Comparison of ENCODE assay signal across 8 cellular contexts in genomic region chr16:50152386-50152806, GRCh38. TPM values are rescaled to one million over a fixed set of nuclear protein-coding genes. Genes with fewer than 3 reads are reported as not detected.
DNase-seq lines count a peak whose midpoint lies in the region; ATAC-seq and TF ChIP-seq lines count a peak whose summit lies in the region.

No MANE protein-coding gene starts in this region.

- peaks cover 28% of the 10 kb centered on the region for H3K79me2 ChIP-seq in parathyroid adenoma

- H3K9ac ChIP-seq in NT2/D1 (ENCODE audit: insufficient read length, low read depth) (peak overlapping the region; percentile 95), parathyroid adenoma (no peak overlapping the region)

- no peaks in the 10 kb centered on the region for H3K27me3 Mint-ChIP-seq in activated T-helper 1 cell treated with anti-CD3 and anti-CD28 coated beads, Interleukin-12 subunit alpha, Interleukin-12 subunit beta, Interleukin-2, Interleukin-4 antibody, amounts not matched to agents 30 ng/mL and 10 ng/mL and 1 ng/mL, durations not matched to agents 14 hours and 24 hours and 36 hours (ENCODE audit: insufficient read depth)
- no peaks in the 10 kb centered on the region for H3K27me3 Mint-ChIP-seq in type B pancreatic cell

- H3K27ac ChIP-seq in parathyroid adenoma, result peak overlapping the region; percentile 95

- no peak for TF ChIP-seq CTCF in fibroblast of villous mesenchyme (IDR thresholded peaks at IDR 0.05; ENCODE audit: insufficient read depth, low read depth, low read length)
- TF ChIP-seq CTCF in parathyroid adenoma (IDR thresholded peaks at IDR 0.05), result no peak
- TF ChIP-seq CTCF in type B pancreatic cell (conservative IDR thresholded peaks at IDR 0.05), result peak; percentile 43

- H3K36me3 ChIP-seq in NT2/D1 (ENCODE audit: insufficient read depth, insufficient read length, low read length), result peaks cover 2% of the 10 kb centered on the region
- no peaks in the 10 kb centered on the region for H3K36me3 ChIP-seq in parathyroid adenoma (ENCODE audit: control insufficient read depth, insufficient read depth, low read length)

- peak overlapping the region; percentile 99 for H2AFZ ChIP-seq in parathyroid adenoma

- H3K9me3 ChIP-seq in NT2/D1 (ENCODE audit: insufficient read depth, low read length) (no peaks in the 10 kb centered on the region), parathyroid adenoma (ENCODE audit: control insufficient read depth, low read length) (no peaks in the 10 kb centered on the region)

- H3K27ac Mint-ChIP-seq in activated T-helper 1 cell treated with anti-CD3 and anti-CD28 coated beads, Interleukin-12 subunit alpha, Interleukin-12 subunit beta, Interleukin-2, Interleukin-4 antibody, amounts not matched to agents 30 ng/mL and 10 ng/mL and 1 ng/mL, durations not matched to agents 14 hours and 24 hours and 36 hours, result peak overlapping the region; percentile 94
- peak overlapping the region; percentile 93 for H3K27ac Mint-ChIP-seq in type B pancreatic cell

- intact Hi-C loops in activated T-helper 1 cell treated with anti-CD3 and anti-CD28 coated beads, Interleukin-12 subunit alpha, Interleukin-12 subunit beta, Interleukin-2, Interleukin-4 antibody, amounts not matched to agents 30 ng/mL and 10 ng/mL and 1 ng/mL, durations not matched to agents 14 hours and 24 hours and 36 hours (cut with micrococcal nuclease), result loop anchor here (1.0 to 5.0 kb wide), 9 partner anchors 31 to 654 kb away; partner anchors contain the start of genes HEATR3 and NKD1

- H3K27me3 ChIP-seq in NT2/D1 (ENCODE audit: insufficient read depth, insufficient read length), result no peaks in the 10 kb centered on the region
- H3K27me3 ChIP-seq in parathyroid adenoma (ENCODE audit: control insufficient read depth, insufficient read depth, low read length), result no peaks in the 10 kb centered on the region

- ATAC-seq in GM18867 (IDR thresholded peaks at IDR 0.05; ENCODE audit: unreplicated experiment), result peak; percentile 48
- ATAC-seq in HG02870 (IDR thresholded peaks at IDR 0.05; ENCODE audit: unreplicated experiment), result peak; percentile 67

- H3K36me3 Mint-ChIP-seq in activated T-helper 1 cell treated with anti-CD3 and anti-CD28 coated beads, Interleukin-12 subunit alpha, Interleukin-12 subunit beta, Interleukin-2, Interleukin-4 antibody, amounts not matched to agents 30 ng/mL and 10 ng/mL and 1 ng/mL, durations not matched to agents 14 hours and 24 hours and 36 hours (ENCODE audit: low read depth), result peaks cover 5% of the 10 kb centered on the region
- H3K36me3 Mint-ChIP-seq in type B pancreatic cell, result peaks cover 3% of the 10 kb centered on the region

- no peaks in the 10 kb centered on the region for H3K9me3 Mint-ChIP-seq in activated T-helper 1 cell treated with anti-CD3 and anti-CD28 coated beads, Interleukin-12 subunit alpha, Interleukin-12 subunit beta, Interleukin-2, Interleukin-4 antibody, amounts not matched to agents 30 ng/mL and 10 ng/mL and 1 ng/mL, durations not matched to agents 14 hours and 24 hours and 36 hours
- H3K9me3 Mint-ChIP-seq in type B pancreatic cell, result no peaks in the 10 kb centered on the region

- H3K4me1 ChIP-seq in NT2/D1 (ENCODE audit: insufficient read depth, insufficient read length) (peaks cover 6% of the 10 kb centered on the region), parathyroid adenoma (peaks cover 9% of the 10 kb centered on the region)

- peaks cover 41% of the 10 kb centered on the region for H3K4me1 Mint-ChIP-seq in activated T-helper 1 cell treated with anti-CD3 and anti-CD28 coated beads, Interleukin-12 subunit alpha, Interleukin-12 subunit beta, Interleukin-2, Interleukin-4 antibody, amounts not matched to agents 30 ng/mL and 10 ng/mL and 1 ng/mL, durations not matched to agents 14 hours and 24 hours and 36 hours (ENCODE audit: low read depth)
- peaks cover 30% of the 10 kb centered on the region for H3K4me1 Mint-ChIP-seq in type B pancreatic cell (ENCODE audit: unreplicated experiment)

- peak overlapping the region; percentile 79 for H3K4me3 ChIP-seq in NT2/D1 (ENCODE audit: insufficient read length, low read depth)
- peak overlapping the region; percentile 78 for H3K4me3 ChIP-seq in fibroblast of villous mesenchyme (ENCODE audit: low read depth, low read length)
- peak overlapping the region; percentile 71 for H3K4me3 ChIP-seq in parathyroid adenoma (ENCODE audit: low read depth, low read length)

- no peak for DNase-seq in NT2/D1 (ENCODE audit: low read depth, low spot score)
- peak; percentile 78 for DNase-seq in activated T-helper 1 cell treated with anti-CD3 and anti-CD28 coated beads, Interleukin-12 subunit alpha, Interleukin-12 subunit beta, Interleukin-2, Interleukin-4 antibody, amounts not matched to agents 30 ng/mL and 10 ng/mL and 1 ng/mL, durations not matched to agents 14 hours and 24 hours and 36 hours (ENCODE audit: low spot score)
- DNase-seq in fibroblast of villous mesenchyme (ENCODE audit: low read depth), result peak; percentile 47
- peak; percentile 66 for DNase-seq in type B pancreatic cell (ENCODE audit: extremely low spot score, unreplicated experiment)
- DNase-seq in dedifferentiated amniotic fluid mesenchymal stem cell (ENCODE audit: extremely low spot score), result no peak

- peak overlapping the region; percentile 84 for H3K4me2 ChIP-seq in parathyroid adenoma (ENCODE audit: low read length)

- H3K4me3 Mint-ChIP-seq in activated T-helper 1 cell treated with anti-CD3 and anti-CD28 coated beads, Interleukin-12 subunit alpha, Interleukin-12 subunit beta, Interleukin-2, Interleukin-4 antibody, amounts not matched to agents 30 ng/mL and 10 ng/mL and 1 ng/mL, durations not matched to agents 14 hours and 24 hours and 36 hours, result peak overlapping the region; percentile 92
- H3K4me3 Mint-ChIP-seq in type B pancreatic cell, result peak overlapping the region; percentile 96

RNA-seq across cellular contexts. Expression of gene TENT4B, which starts 0.7 kb away (rescaled TPM):
- total RNA-seq in activated T-helper 1 cell treated with anti-CD3 and anti-CD28 coated beads, Interleukin-12 subunit alpha, Interleukin-12 subunit beta, Interleukin-2, Interleukin-4 antibody, amounts not matched to agents 30 ng/mL and 10 ng/mL and 1 ng/mL, durations not matched to agents 14 hours and 24 hours and 36 hours, result 19.8 and 20.0 TPM in 2 replicates
- 7.1 and 12.5 TPM in 2 replicates for total RNA-seq in fibroblast of villous mesenchyme
- total RNA-seq in type B pancreatic cell (ENCODE audit: low replicate concordance), result 13.1 and 14.1 TPM in 2 replicates

Comparison
In these comparisons a context has a peak if more than half of its experiments do, and no peak if none do; other contexts are left out.
1. DNase-seq: peak in activated T-helper 1 cell treated with anti-CD3 and anti-CD28 coated beads, Interleukin-12 subunit alpha, Interleukin-12 subunit beta, Interleukin-2, Interleukin-4 antibody, amounts not matched to agents 30 ng/mL and 10 ng/mL and 1 ng/mL, durations not matched to agents 14 hours and 24 hours and 36 hours (single experiment), fibroblast of villous mesenchyme (single experiment) and type B pancreatic cell (single experiment); none in NT2/D1 (single experiment) and dedifferentiated amniotic fluid mesenchymal stem cell (single experiment).
2. Peak in every context shown above with its lines, with median percentiles within 50 percentile points of each other: H3K4me3 ChIP-seq.